ENCODE assay signal across 8 cellular contexts in genomic region chr6:89079611-89080213, GRCh38. TPM values are rescaled to one million over a fixed set of nuclear protein-coding genes. Genes with fewer than 3 reads are reported as not detected.
DNase-seq lines count a peak whose midpoint lies in the region; ATAC-seq lines count a peak whose summit lies in the region.

No MANE protein-coding gene starts in this region.

- H3K23ac ChIP-seq in mesenchymal stem cell (ENCODE audit: low read length in 2 of 2) = no peak overlapping the region

- no peak overlapping the region for H4K91ac ChIP-seq in mesenchymal stem cell (ENCODE audit: low read length)

- no peak overlapping the region for H4K8ac ChIP-seq in mesenchymal stem cell (ENCODE audit: low read length)

- peaks cover 3% of the 10 kb centered on the region for H3K4me1 ChIP-seq in effector memory CD4-positive, alpha-beta T cell (ENCODE audit: control insufficient read depth, insufficient read depth, low read length, poor library complexity, severe bottlenecking)
- peaks cover 3% of the 10 kb centered on the region for H3K4me1 ChIP-seq in mesenchymal stem cell (ENCODE audit: control insufficient read depth, insufficient read depth, low read depth, low read length)

- no peak overlapping the region for H2BK12ac ChIP-seq in mesenchymal stem cell (ENCODE audit: low read length in 2 of 2)

- H2BK120ac ChIP-seq in mesenchymal stem cell (ENCODE audit: low read depth, low read length) = no peak overlapping the region

- H3K79me1 ChIP-seq in mesenchymal stem cell (replicated peaks; ENCODE audit: low read length, poor library complexity, severe bottlenecking) = no peaks in the 10 kb centered on the region

- H3K18ac ChIP-seq in mesenchymal stem cell (ENCODE audit: low read depth in 1 of 2, low read length in 2 of 2) = no peak overlapping the region

- WGBS in mesenchymal stem cell = 2% methylated on average over 12 of the region's 17 CpGs

- H2AK5ac ChIP-seq in mesenchymal stem cell (ENCODE audit: low read length, severe bottlenecking) = no peak overlapping the region

- DNase-seq in SIG-M5 treated with dmso at 0.1 percent for 504 hours (lab: John Stamatoyannopoulos, UW; ENCODE audit: unreplicated experiment) (peak; percentile 56), SIG-M5 (lab: John Stamatoyannopoulos, UW) (no peak), NCI-H345 treated with DMSO at 0.1 percent for 48 hours (lab: John Stamatoyannopoulos, UW; ENCODE audit: unreplicated experiment) (peak; percentile 54), mesenchymal stem cell (peak; percentile 86)
- peak; percentile 22 to 40 for DNase-seq in activated CD8-positive, alpha-beta memory T cell treated with anti-CD3 and anti-CD28 coated beads for 1 hour (ENCODE audit: extremely low read depth in 1 of 2, low read depth in 1 of 2)
- DNase-seq in effector memory CD4-positive, alpha-beta T cell = peak; percentile 17 to 42 (median 37)
- DNase-seq in stimulated activated CD8-positive, alpha-beta memory T cell treated with anti-CD3 and anti-CD28 coated beads, Interleukin-4, amount 100 ng/mL, for 4 hours (ENCODE audit: low read depth in 2 of 2, low spot score in 1 of 2) = peak; percentile 21 to 35

- H2BK5ac ChIP-seq in mesenchymal stem cell (ENCODE audit: low read depth, low read length, poor library complexity, severe bottlenecking) = peak overlapping the region; percentile 57

- H3K9ac ChIP-seq in mesenchymal stem cell (ENCODE audit: low read length) = peak overlapping the region; percentile 100

- H3K9me3 ChIP-seq in effector memory CD4-positive, alpha-beta T cell (ENCODE audit: control insufficient read depth, low read length) = no peaks in the 10 kb centered on the region
- no peaks in the 10 kb centered on the region for H3K9me3 ChIP-seq in mesenchymal stem cell (ENCODE audit: control insufficient read depth, low read length)

- H2BK15ac ChIP-seq in mesenchymal stem cell (ENCODE audit: low read depth, poor library complexity, severe bottlenecking) = no peak overlapping the region

- peak overlapping the region in 1 of 2 experiments; percentile 10 for H3K4ac ChIP-seq in mesenchymal stem cell (ENCODE audit: low read depth in 1 of 2, low read length in 2 of 2)

- peak overlapping the region; percentile 71 for H3K4me2 ChIP-seq in mesenchymal stem cell (ENCODE audit: low read length, poor library complexity, severe bottlenecking)

- peak overlapping the region; percentile 97 for H3K4me3 ChIP-seq in effector memory CD4-positive, alpha-beta T cell (ENCODE audit: insufficient read depth, low read depth, low read length, poor library complexity, severe bottlenecking)
- H3K4me3 ChIP-seq in mesenchymal stem cell (ENCODE audit: insufficient read depth in 1 of 2, low read depth in 1 of 2, low read length in 2 of 2) = peak overlapping the region in 1 of 2 experiments; percentile 98

- H3K14ac ChIP-seq in mesenchymal stem cell (ENCODE audit: low read length in 2 of 2) = no peak overlapping the region

- H3K36me3 ChIP-seq in effector memory CD4-positive, alpha-beta T cell (ENCODE audit: control insufficient read depth, insufficient read depth, low read length) = peaks cover 22% of the 10 kb centered on the region
- H3K36me3 ChIP-seq in mesenchymal stem cell (ENCODE audit: control insufficient read depth in 1 of 2, insufficient read depth in 2 of 2, low read depth in 1 of 2, low read length in 2 of 2) = peaks cover 0 to 20% of the 10 kb centered on the region in 2 experiments

- H2AFZ ChIP-seq in mesenchymal stem cell (ENCODE audit: low read depth, low read length) = no peak overlapping the region

- no peak for ATAC-seq in HG02981 (IDR thresholded peaks at IDR 0.05; ENCODE audit: unreplicated experiment)

- peak overlapping the region; percentile 100 for H3K27ac ChIP-seq in effector memory CD4-positive, alpha-beta T cell (ENCODE audit: insufficient read depth, low read length, poor library complexity, severe bottlenecking)
- peak overlapping the region; percentile 87 for H3K27ac ChIP-seq in mesenchymal stem cell (ENCODE audit: low read length, poor library complexity, severe bottlenecking)

- no peaks in the 10 kb centered on the region for H3K27me3 ChIP-seq in effector memory CD4-positive, alpha-beta T cell (replicated peaks; ENCODE audit: control insufficient read depth, insufficient read depth, low read length, poor library complexity, severe bottlenecking)
- no peaks in the 10 kb centered on the region for H3K27me3 ChIP-seq in mesenchymal stem cell (ENCODE audit: control insufficient read depth in 1 of 2, insufficient read depth in 1 of 2, low read length in 2 of 2)

RNA-seq across cellular contexts. Expression of gene PNRC1, which starts 0.8 kb away (rescaled TPM):
- polyA plus RNA-seq in mesenchymal stem cell (2013, experiment 1 of 2) = 105 TPM
- 108 TPM for polyA plus RNA-seq in mesenchymal stem cell (2013, experiment 2 of 2)

RNA-seq across cellular contexts. Expression of gene SRSF12, which starts 38.2 kb away (rescaled TPM):
- 0.25 TPM for polyA plus RNA-seq in mesenchymal stem cell (2013, experiment 1 of 2)
- polyA plus RNA-seq in mesenchymal stem cell (2013, experiment 2 of 2) = 0.23 TPM
